Comparison of ENCODE assay signal across 10 cellular contexts in the genomic region with DNA sequence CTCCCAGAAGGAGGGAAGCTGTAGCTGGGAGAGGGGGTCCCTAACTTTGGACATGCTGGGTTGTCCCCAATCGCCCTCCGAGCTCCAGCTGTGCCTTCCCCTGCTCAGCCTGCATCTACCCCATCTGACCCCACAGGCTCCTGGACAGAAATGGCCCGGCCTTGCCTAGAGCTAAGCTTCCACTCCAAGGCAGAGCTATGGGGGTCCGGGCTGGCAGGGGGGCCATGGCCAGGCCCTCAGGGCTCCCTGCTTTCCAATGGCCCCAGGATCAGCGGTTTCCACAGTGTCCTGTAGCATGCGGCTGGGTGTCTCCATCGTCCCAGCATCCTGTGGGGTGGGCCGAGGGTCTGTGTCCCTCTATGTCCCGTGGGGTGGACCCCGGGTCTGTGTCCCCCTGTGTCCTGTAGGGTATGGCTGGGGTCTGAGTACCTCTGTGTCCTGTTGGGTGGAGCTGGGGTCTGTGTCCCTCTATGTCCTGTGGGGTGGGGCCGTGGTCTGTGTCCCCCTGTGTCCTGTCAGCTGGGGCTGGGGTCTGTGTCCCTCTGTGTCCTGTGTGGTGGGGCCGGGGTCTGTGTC.
DNase-seq lines count a peak whose midpoint lies in the region; ATAC-seq, FAIRE-seq and TF ChIP-seq lines count a peak whose summit lies in the region.
"Had no signal": no experiment of that assay in that cellular context is flagged by ENCODE, and none has a peak within 500 bp of the region (broad histone marks: within the 10 kb centered on the region; RNA-seq: fewer than 3 reads in every experiment).

No MANE protein-coding gene starts in this region.

- H3K4me1 ChIP-seq in astrocyte (ENCODE audit: insufficient read depth, low read length) (peaks cover 47% of the 10 kb centered on the region), mesenchymal stem cell (ENCODE audit: control insufficient read depth, insufficient read depth, low read depth, low read length) (peaks cover 46% of the 10 kb centered on the region), testis (peaks cover 20% of the 10 kb centered on the region)

- H3K27me3 ChIP-seq in astrocyte (ENCODE audit: insufficient read depth, low read length) = no peaks in the 10 kb centered on the region
- H3K27me3 ChIP-seq in mesenchymal stem cell (ENCODE audit: control insufficient read depth in 1 of 2, insufficient read depth in 1 of 2, low read length in 2 of 2) = no peaks in the 10 kb centered on the region
- no peaks in the 10 kb centered on the region for H3K27me3 ChIP-seq in testis

- H3K4me3 ChIP-seq in astrocyte (ENCODE audit: insufficient read depth, low read depth, low read length) = no peak overlapping the region
- no peak overlapping the region for H3K4me3 ChIP-seq in mesenchymal stem cell (ENCODE audit: insufficient read depth in 1 of 2, low read depth in 1 of 2, low read length in 2 of 2)
- no peak overlapping the region for H3K4me3 ChIP-seq in testis

- H3K23ac ChIP-seq in mesenchymal stem cell (ENCODE audit: low read length in 2 of 2) = peak overlapping the region in 1 of 2 experiments; percentile 36

- peak overlapping the region; percentile 95 for H2BK15ac ChIP-seq in mesenchymal stem cell (ENCODE audit: low read depth, poor library complexity, severe bottlenecking)

- H2AFZ ChIP-seq in astrocyte (ENCODE audit: low read depth, low read length) (peak overlapping the region; percentile 1), mesenchymal stem cell (ENCODE audit: low read depth, low read length) (no peak overlapping the region)

- TF ChIP-seq CTCF in astrocyte (IDR thresholded peaks at IDR 0.05; ENCODE audit: insufficient read depth, low read depth, low read length) (no peak), testis (IDR thresholded peaks at IDR 0.05) (no peak)

- WGBS in mesenchymal stem cell = 82% methylated on average over 12 of the region's 12 CpGs
- 82% methylated on average over 11 of the region's 12 CpGs; no CpG with 5 or more reads in 1 of the 2 donors for WGBS in testis, 2 donors

- no peaks in the 10 kb centered on the region for H3K79me1 ChIP-seq in mesenchymal stem cell (replicated peaks; ENCODE audit: low read length, poor library complexity, severe bottlenecking)

- peak overlapping the region; percentile 98 for H2BK120ac ChIP-seq in mesenchymal stem cell (ENCODE audit: low read depth, low read length)

- intact Hi-C loops in testis (cut with DNase I; ENCODE audit: low total_unique reads) = loop anchor here (5.0 to 10.0 kb wide), 2 partner anchors 185 to 278 kb away; a partner anchor contains a TSS

- H3K36me3 ChIP-seq in astrocyte (ENCODE audit: insufficient read depth, low read length) (no peaks in the 10 kb centered on the region), mesenchymal stem cell (ENCODE audit: control insufficient read depth in 1 of 2, insufficient read depth in 2 of 2, low read depth in 1 of 2, low read length in 2 of 2) (no peaks in the 10 kb centered on the region), testis (ENCODE audit: low read depth, missing control alignments) (no peaks in the 10 kb centered on the region)

- H3K4me3 Mint-ChIP-seq in T-helper 1 cell treated with Interleukin-12 subunit alpha and Interleukin-12 subunit beta and Interleukin-4 antibody, amounts not matched to agents 30 μg/mL and 1 μg/mL, for 36 hours = peak overlapping the region; percentile 62
- no peak overlapping the region for H3K4me3 Mint-ChIP-seq in astrocyte (ENCODE audit: unreplicated experiment)

- TF ChIP-seq POLR2A in testis (IDR thresholded peaks at IDR 0.05) = no peak

- peak overlapping the region; percentile 93 for H3K27ac Mint-ChIP-seq in T-helper 1 cell treated with Interleukin-12 subunit alpha and Interleukin-12 subunit beta and Interleukin-4 antibody, amounts not matched to agents 30 μg/mL and 1 μg/mL, for 36 hours
- H3K27ac Mint-ChIP-seq in astrocyte (ENCODE audit: unreplicated experiment) = peak overlapping the region; percentile 91

- peaks cover 7% of the 10 kb centered on the region for H3K9me3 ChIP-seq in astrocyte (ENCODE audit: insufficient read depth, low read depth, low read length)
- peaks cover 11% of the 10 kb centered on the region for H3K9me3 ChIP-seq in mesenchymal stem cell (ENCODE audit: control insufficient read depth, low read length)
- no peaks in the 10 kb centered on the region for H3K9me3 ChIP-seq in testis

- H3K27ac ChIP-seq in astrocyte (ENCODE audit: low read depth, low read length) = peak overlapping the region; percentile 97
- H3K27ac ChIP-seq in mesenchymal stem cell (ENCODE audit: low read length, poor library complexity, severe bottlenecking) = no peak overlapping the region
- H3K27ac ChIP-seq in testis = peak overlapping the region; percentile 8 to 81
- H3K27ac ChIP-seq in substantia nigra (ENCODE audit: low read depth, low read length, poor library complexity, severe bottlenecking) = no peak overlapping the region
- H3K27ac ChIP-seq: 22Rv1 had no signal

- peak overlapping the region; percentile 91 for H2AK5ac ChIP-seq in mesenchymal stem cell (ENCODE audit: low read length, severe bottlenecking)

- H4K20me1 ChIP-seq in astrocyte (ENCODE audit: insufficient read depth, low read length) = no peaks in the 10 kb centered on the region

- H3K4me1 Mint-ChIP-seq in T-helper 1 cell treated with Interleukin-12 subunit alpha and Interleukin-12 subunit beta and Interleukin-4 antibody, amounts not matched to agents 30 μg/mL and 1 μg/mL, for 36 hours (ENCODE audit: low read depth) = peaks cover 6% of the 10 kb centered on the region
- H3K4me1 Mint-ChIP-seq in astrocyte (ENCODE audit: low read depth, unreplicated experiment) = peaks cover 21% of the 10 kb centered on the region

- no peak overlapping the region for H2BK5ac ChIP-seq in mesenchymal stem cell (ENCODE audit: low read depth, low read length, poor library complexity, severe bottlenecking)

- no peaks in the 10 kb centered on the region for H3K9me3 Mint-ChIP-seq in T-helper 1 cell treated with Interleukin-12 subunit alpha and Interleukin-12 subunit beta and Interleukin-4 antibody, amounts not matched to agents 30 μg/mL and 1 μg/mL, for 36 hours
- no peaks in the 10 kb centered on the region for H3K9me3 Mint-ChIP-seq in astrocyte (ENCODE audit: unreplicated experiment)

- H3K27me3 Mint-ChIP-seq in T-helper 1 cell treated with Interleukin-12 subunit alpha and Interleukin-12 subunit beta and Interleukin-4 antibody, amounts not matched to agents 30 μg/mL and 1 μg/mL, for 36 hours (ENCODE audit: low read depth) = no peaks in the 10 kb centered on the region
- H3K27me3 Mint-ChIP-seq in astrocyte (ENCODE audit: low read depth, unreplicated experiment) = no peaks in the 10 kb centered on the region

- H3K14ac ChIP-seq in mesenchymal stem cell (ENCODE audit: low read length in 2 of 2) = peak overlapping the region in 1 of 2 experiments; percentile 77

- no peaks in the 10 kb centered on the region for H3K79me2 ChIP-seq in astrocyte (ENCODE audit: insufficient read depth, low read length)

- no peaks in the 10 kb centered on the region for H3K36me3 Mint-ChIP-seq in T-helper 1 cell treated with Interleukin-12 subunit alpha and Interleukin-12 subunit beta and Interleukin-4 antibody, amounts not matched to agents 30 μg/mL and 1 μg/mL, for 36 hours (ENCODE audit: low read depth)
- H3K36me3 Mint-ChIP-seq in astrocyte (ENCODE audit: low read depth, unreplicated experiment) = peaks cover 3% of the 10 kb centered on the region

- H2BK12ac ChIP-seq in mesenchymal stem cell (ENCODE audit: low read length in 2 of 2) = peak overlapping the region; percentile 97 to 100

- H3K4ac ChIP-seq in mesenchymal stem cell (ENCODE audit: low read depth in 1 of 2, low read length in 2 of 2) = peak overlapping the region; percentile 88 to 99

- H3K9ac ChIP-seq in astrocyte (ENCODE audit: low read length) (peak overlapping the region; percentile 71), mesenchymal stem cell (ENCODE audit: low read length) (peak overlapping the region; percentile 91)

- peak overlapping the region; percentile 77 for H4K8ac ChIP-seq in mesenchymal stem cell (ENCODE audit: low read length)

- no peak for DNase-seq in T-helper 1 cell
- DNase-seq in astrocyte (ENCODE audit: low read depth) = no peak
- no peak for DNase-seq in mesenchymal stem cell
- DNase-seq in testis = no peak
- no peak for DNase-seq in substantia nigra (lab: John Stamatoyannopoulos, UW)
- DNase-seq: NCI-H187 had no signal

- no peak for ATAC-seq in GM18520 (IDR thresholded peaks at IDR 0.05; ENCODE audit: unreplicated experiment)
- no peak for ATAC-seq in HG03571 (IDR thresholded peaks at IDR 0.05; ENCODE audit: unreplicated experiment)

- FAIRE-seq in astrocyte (lab: Jason Lieb, UNC) = no peak

- H3K18ac ChIP-seq in mesenchymal stem cell (ENCODE audit: low read depth in 1 of 2, low read length in 2 of 2) = peak overlapping the region; percentile 90 to 97

- peak overlapping the region; percentile 7 for H3K4me2 ChIP-seq in astrocyte (ENCODE audit: low read length)
- no peak overlapping the region for H3K4me2 ChIP-seq in mesenchymal stem cell (ENCODE audit: low read length, poor library complexity, severe bottlenecking)

- H4K91ac ChIP-seq in mesenchymal stem cell (ENCODE audit: low read length) = peak overlapping the region; percentile 99

Comparison
In these comparisons a context has a peak if more than half of its experiments do, and no peak if none do; other contexts are left out.
1. H3K27ac ChIP-seq: peak in astrocyte (single experiment) and testis (2 of 2); none in mesenchymal stem cell (single experiment) and substantia nigra (single experiment).